1 cellular context compared by ENCODE assay signal in the genomic region with DNA sequence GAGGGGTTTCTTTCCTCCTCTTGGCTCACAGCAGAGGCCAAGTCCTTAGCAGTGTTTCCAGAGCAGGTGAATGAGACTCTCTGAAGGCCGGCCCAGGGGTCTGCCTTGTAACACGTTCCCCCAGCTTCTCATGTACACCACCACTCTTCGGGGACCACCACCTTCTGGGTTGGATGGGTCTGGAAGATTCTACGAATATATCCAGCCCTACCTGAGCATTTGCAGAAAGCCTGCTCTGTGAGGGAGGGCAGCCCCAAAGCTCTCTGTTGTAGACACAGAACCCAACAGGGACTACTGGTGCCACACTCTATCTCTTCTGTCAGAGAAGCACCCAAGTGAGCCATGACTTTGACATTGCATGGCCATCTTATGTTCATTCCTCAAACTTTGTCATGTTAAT.
TF ChIP-seq lines count a peak whose summit lies in the region.

No MANE protein-coding gene starts in this region.

TF ChIP-seq in HepG2, 621 proteins besides CTCF, POLR2A, EP300 and RAD21 (continued from another document):
- TF ChIP-seq, protein P1, sequence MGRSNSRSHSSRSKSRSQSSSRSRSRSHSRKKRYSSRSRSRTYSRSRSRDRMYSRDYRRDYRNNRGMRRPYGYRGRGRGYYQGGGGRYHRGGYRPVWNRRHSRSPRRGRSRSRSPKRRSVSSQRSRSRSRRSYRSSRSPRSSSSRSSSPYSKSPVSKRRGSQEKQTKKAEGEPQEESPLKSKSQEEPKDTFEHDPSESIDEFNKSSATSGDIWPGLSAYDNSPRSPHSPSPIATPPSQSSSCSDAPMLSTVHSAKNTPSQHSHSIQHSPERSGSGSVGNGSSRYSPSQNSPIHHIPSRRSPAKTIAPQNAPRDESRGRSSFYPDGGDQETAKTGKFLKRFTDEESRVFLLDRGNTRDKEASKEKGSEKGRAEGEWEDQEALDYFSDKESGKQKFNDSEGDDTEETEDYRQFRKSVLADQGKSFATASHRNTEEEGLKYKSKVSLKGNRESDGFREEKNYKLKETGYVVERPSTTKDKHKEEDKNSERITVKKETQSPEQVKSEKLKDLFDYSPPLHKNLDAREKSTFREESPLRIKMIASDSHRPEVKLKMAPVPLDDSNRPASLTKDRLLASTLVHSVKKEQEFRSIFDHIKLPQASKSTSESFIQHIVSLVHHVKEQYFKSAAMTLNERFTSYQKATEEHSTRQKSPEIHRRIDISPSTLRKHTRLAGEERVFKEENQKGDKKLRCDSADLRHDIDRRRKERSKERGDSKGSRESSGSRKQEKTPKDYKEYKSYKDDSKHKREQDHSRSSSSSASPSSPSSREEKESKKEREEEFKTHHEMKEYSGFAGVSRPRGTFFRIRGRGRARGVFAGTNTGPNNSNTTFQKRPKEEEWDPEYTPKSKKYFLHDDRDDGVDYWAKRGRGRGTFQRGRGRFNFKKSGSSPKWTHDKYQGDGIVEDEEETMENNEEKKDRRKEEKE (IDR thresholded peaks at IDR 0.05) = no peak
- TF ChIP-seq NR2F6 (IDR thresholded peaks at IDR 0.05) = no peak
- no peak for TF ChIP-seq NR2F6 (CRISPR knock-in tag; IDR thresholded peaks at IDR 0.05)
- TF ChIP-seq ZNF766 (CRISPR knock-in tag; IDR thresholded peaks at IDR 0.05; ENCODE audit: borderline replicate concordance) = no peak
- no peak for TF ChIP-seq MAF1 (CRISPR knock-in tag; IDR thresholded peaks at IDR 0.05; ENCODE audit: borderline replicate concordance)
- TF ChIP-seq ZNF605 (CRISPR knock-in tag; IDR thresholded peaks at IDR 0.05) = no peak
- no peak for TF ChIP-seq RXRA (CRISPR knock-in tag; IDR thresholded peaks at IDR 0.05)
- no peak for TF ChIP-seq ZNF180 (CRISPR knock-in tag; IDR thresholded peaks at IDR 0.05; ENCODE audit: borderline replicate concordance, low read depth)
- no peak for TF ChIP-seq PHB2 (IDR thresholded peaks at IDR 0.05; ENCODE audit: partially characterized antibody)
